ENCODE assay signal across 1 cellular context in the genomic region with DNA sequence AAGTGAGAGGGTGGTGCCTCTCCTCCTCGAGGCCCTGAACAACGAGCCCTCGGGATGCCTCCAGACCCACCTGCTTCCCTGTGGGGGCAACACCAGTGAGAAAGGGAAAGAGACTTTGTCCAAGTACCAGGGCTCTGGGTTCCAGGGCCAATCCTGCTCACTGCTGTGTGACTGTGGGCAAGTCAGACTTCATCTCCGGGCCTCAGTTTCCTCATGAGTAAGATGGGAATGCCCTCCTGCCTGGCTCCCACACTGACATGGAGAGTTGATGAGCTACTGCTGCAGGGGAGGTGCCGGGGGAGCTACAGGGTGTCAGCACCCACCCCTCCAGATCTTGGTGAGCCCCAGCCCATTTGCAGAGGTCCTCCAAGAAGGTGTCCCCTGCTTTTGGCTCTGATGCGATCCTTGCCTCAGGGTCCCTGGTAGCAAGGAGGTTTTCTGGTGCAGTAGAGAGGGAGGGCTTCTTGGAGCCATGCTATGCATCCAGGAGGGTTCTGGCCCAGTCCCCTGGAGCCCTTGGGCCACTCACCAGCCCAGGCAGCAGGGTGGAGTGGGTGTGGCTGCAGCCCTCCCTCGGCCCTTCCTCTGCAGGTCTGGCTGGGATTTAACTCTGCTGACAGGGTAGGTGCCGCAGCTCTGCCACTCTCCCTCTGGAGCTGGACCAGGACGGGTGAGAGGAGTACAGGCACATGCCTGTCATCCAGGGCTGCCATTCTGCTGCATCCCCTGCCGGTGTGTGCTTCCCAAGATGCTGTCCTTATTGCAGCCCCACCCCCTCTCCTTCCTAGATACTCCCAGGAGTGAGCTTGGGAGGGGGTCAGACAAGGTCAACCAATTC.
TF ChIP-seq lines count a peak whose summit lies in the region.

No MANE protein-coding gene starts in this region.

TF ChIP-seq in H1, 55 proteins besides CTCF, POLR2A, EP300 and RAD21:
- TF ChIP-seq SIX5 (IDR thresholded peaks at IDR 0.05; ENCODE audit: low read depth, low read length) = no peak
- no peak for TF ChIP-seq JUN (IDR thresholded peaks at IDR 0.05; ENCODE audit: low read depth, low read length)
- TF ChIP-seq CREB1 (IDR thresholded peaks at IDR 0.05) = no peak
- no peak for TF ChIP-seq TEAD4 (IDR thresholded peaks at IDR 0.05; ENCODE audit: low read depth, low read length)
- no peak for TF ChIP-seq HDAC2 (IDR thresholded peaks at IDR 0.05; ENCODE audit: borderline replicate concordance in 1 of 2, low read depth in 2 of 2, low read length in 2 of 2)
- no peak for TF ChIP-seq CHD1 (IDR thresholded peaks at IDR 0.05; ENCODE audit: low read depth, low read length)
- no peak for TF ChIP-seq BCL11A (IDR thresholded peaks at IDR 0.05; ENCODE audit: low read depth in 2 of 2, low read length in 2 of 2)
- TF ChIP-seq, protein P1, sequence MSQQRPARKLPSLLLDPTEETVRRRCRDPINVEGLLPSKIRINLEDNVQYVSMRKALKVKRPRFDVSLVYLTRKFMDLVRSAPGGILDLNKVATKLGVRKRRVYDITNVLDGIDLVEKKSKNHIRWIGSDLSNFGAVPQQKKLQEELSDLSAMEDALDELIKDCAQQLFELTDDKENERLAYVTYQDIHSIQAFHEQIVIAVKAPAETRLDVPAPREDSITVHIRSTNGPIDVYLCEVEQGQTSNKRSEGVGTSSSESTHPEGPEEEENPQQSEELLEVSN (IDR thresholded peaks at IDR 0.05) = no peak
- no peak for TF ChIP-seq GTF2F1 (IDR thresholded peaks at IDR 0.05; ENCODE audit: borderline replicate concordance, low read depth, low read length)
- no peak for TF ChIP-seq TBP (IDR thresholded peaks at IDR 0.05; ENCODE audit: low read depth, low read length)
- no peak for TF ChIP-seq FOSL1 (IDR thresholded peaks at IDR 0.05; ENCODE audit: insufficient read depth, low read depth, low read length)
- no peak for TF ChIP-seq BACH1 (IDR thresholded peaks at IDR 0.05; ENCODE audit: low read length)
